In genomic region chr2:55922488-55922887, GRCh38 we compare ENCODE assay signal across 9 cellular contexts. TPM values are rescaled to one million over a fixed set of nuclear protein-coding genes. Genes with fewer than 3 reads are reported as not detected.
DNase-seq lines count a peak whose midpoint lies in the region; ATAC-seq and TF ChIP-seq lines count a peak whose summit lies in the region.
"Had no signal": no experiment of that assay in that cellular context is flagged by ENCODE, and none has a peak within 500 bp of the region (broad histone marks: within the 10 kb centered on the region; RNA-seq: fewer than 3 reads in every experiment).

No MANE protein-coding gene starts in this region.

- intact Hi-C loops in Calu3 (cut with micrococcal nuclease; ENCODE audit: unreplicated experiment) = no loop called here
- intact Hi-C loops in left cardiac atrium (cut with DNase I) = no loop called here
- intact Hi-C loops in natural killer cell (cut with micrococcal nuclease) = no loop called here

- peak overlapping the region; percentile 100 for H3K4me2 ChIP-seq in trophoblast cell (ENCODE audit: low read length)

- no peak overlapping the region for H3K4ac ChIP-seq in trophoblast cell (ENCODE audit: low read depth, low read length)

- peaks cover 9% of the 10 kb centered on the region for H3K4me1 Mint-ChIP-seq in Calu3 (ENCODE audit: low read depth, unreplicated experiment)
- peaks cover 32% of the 10 kb centered on the region for H3K4me1 Mint-ChIP-seq in WTC11
- H3K4me1 Mint-ChIP-seq in natural killer cell = no peaks in the 10 kb centered on the region

- H3K14ac ChIP-seq in trophoblast cell (ENCODE audit: low read length) = no peak overlapping the region

- H3K36me3 Mint-ChIP-seq in Calu3 (ENCODE audit: insufficient read depth, unreplicated experiment) = peaks cover 17% of the 10 kb centered on the region
- peaks cover 2% of the 10 kb centered on the region; the same call in 1 of the 2 replicates for H3K36me3 Mint-ChIP-seq in WTC11
- H3K36me3 Mint-ChIP-seq in natural killer cell = no peaks in the 10 kb centered on the region

- peaks cover 2 to 6% of the 10 kb centered on the region in 2 experiments for H3K4me1 ChIP-seq in trophoblast cell (ENCODE audit: control insufficient read depth in 1 of 2, insufficient read depth in 2 of 2, low read length in 2 of 2)

- H3K36me3 ChIP-seq in trophoblast cell (ENCODE audit: control insufficient read depth in 1 of 2, insufficient read depth in 2 of 2, low read length in 2 of 2) = no peaks in the 10 kb centered on the region

- H2BK12ac ChIP-seq in trophoblast cell (ENCODE audit: low read length) = no peak overlapping the region

- no peak overlapping the region for H3K4me3 ChIP-seq in trophoblast cell (ENCODE audit: low read depth, low read length)

- H2AK5ac ChIP-seq in trophoblast cell (ENCODE audit: low read length) = no peak overlapping the region

- no peak overlapping the region for H4K8ac ChIP-seq in trophoblast cell (ENCODE audit: low read depth, low read length)

- no peak overlapping the region for H3K9ac ChIP-seq in trophoblast cell (ENCODE audit: low read length)

- BruUV-seq in Calu3 (replicated peaks; lab: Mats Ljungman, UMichigan) = no TSS peak

- peak; percentile 35 for ATAC-seq in WTC11
- peak; percentile 11 to 27 for ATAC-seq in left cardiac atrium
- no peak for ATAC-seq in natural killer cell

- POLR2A ChIA-PET in WTC11 (lab: Charles Lee) = no interaction called here

- H3K79me1 ChIP-seq in trophoblast cell (ENCODE audit: low read length) = no peaks in the 10 kb centered on the region

- H3K27ac Mint-ChIP-seq in Calu3 (ENCODE audit: unreplicated experiment) (no peak overlapping the region), WTC11 (peak overlapping the region; percentile 46), natural killer cell (no peak overlapping the region)

- H4K12ac ChIP-seq in trophoblast cell (ENCODE audit: low read depth, low read length) = no peak overlapping the region

- peaks cover 5% of the 10 kb centered on the region for H3K27me3 ChIP-seq in trophoblast cell (ENCODE audit: insufficient read depth, low read length)

- in situ Hi-C loops in GM13977 (cut with MboI; ENCODE audit: low pct_unique_long_range_greater_than_20kb, low sequenced_read_pairs, unreplicated experiment) = no loop called here

- DNase-seq in Calu3 (no peak), WTC11 (ENCODE audit: low spot score) (peak; percentile 22), left cardiac atrium (no peak), trophoblast cell (peak in 1 of 2 donors; percentile 22), DMS53 (lab: John Stamatoyannopoulos, UW) (no peak), GM13977 (ENCODE audit: low spot score) (no peak), natural killer cell (no peak), NCI-H1417 (lab: John Stamatoyannopoulos, UW) (no peak)
- DNase-seq: PC-9 had no signal

- H3K9me3 ChIP-seq in trophoblast cell (ENCODE audit: insufficient read depth, low read depth, low read length) = no peaks in the 10 kb centered on the region

- H2AFZ ChIP-seq in trophoblast cell (ENCODE audit: insufficient read depth, low read length, poor library complexity) = peak overlapping the region; percentile 5

- no peak overlapping the region for H3K23ac ChIP-seq in trophoblast cell (ENCODE audit: low read length)

- H3K27me3 Mint-ChIP-seq in Calu3 (ENCODE audit: unreplicated experiment) = peaks cover 13% of the 10 kb centered on the region
- peaks cover 39% of the 10 kb centered on the region for H3K27me3 Mint-ChIP-seq in WTC11 (ENCODE audit: low read depth)
- peaks cover 20 to 28% of the 10 kb centered on the region in 2 donors for H3K27me3 Mint-ChIP-seq in natural killer cell (ENCODE audit: low read depth in 2 of 2)

- no peak overlapping the region for H2BK5ac ChIP-seq in trophoblast cell (ENCODE audit: low read depth, low read length, poor library complexity)

- WGBS in trophoblast cell (ENCODE audit: extremely low coverage, insufficient coverage, insufficient read length) = no CpG with 5 or more reads among the region's 13 CpGs

- H4K91ac ChIP-seq in trophoblast cell (ENCODE audit: low read depth, low read length) = no peak overlapping the region

- no peak overlapping the region for H3K27ac ChIP-seq in trophoblast cell (ENCODE audit: low read depth, low read length)
- H3K27ac ChIP-seq: PC-9 had no signal

- CTCF ChIA-PET in Calu3 (lab: Charles Lee) (interaction anchor here (1.4 kb wide), 1 partner anchor 39 kb away, joined by 4 read pairs; no protein-coding TSS in a partner anchor), WTC11 (lab: Charles Lee) (interaction anchor here (1.9 kb wide), 1 partner anchor 151 kb away, joined by 5 read pairs; no protein-coding TSS in a partner anchor)

- TF ChIP-seq CTCF in Calu3 (IDR thresholded peaks at IDR 0.05; ENCODE audit: unreplicated experiment) (no peak), WTC11 (IDR thresholded peaks at IDR 0.05) (no peak), GM13977 (IDR thresholded peaks at IDR 0.05; ENCODE audit: extremely low read depth, insufficient read depth, missing control alignments) (no peak), natural killer cell (IDR thresholded peaks at IDR 0.05) (no peak)

- H3K4me3 Mint-ChIP-seq in Calu3 (ENCODE audit: low read depth, unreplicated experiment) = peak overlapping the region; percentile 82
- H3K4me3 Mint-ChIP-seq in WTC11 = peak overlapping the region; percentile 90
- no peak overlapping the region for H3K4me3 Mint-ChIP-seq in natural killer cell

- no peak overlapping the region for H2BK120ac ChIP-seq in trophoblast cell (ENCODE audit: insufficient read depth, low read length, poor library complexity)

- no peak overlapping the region for H3K18ac ChIP-seq in trophoblast cell (ENCODE audit: low read length)

- H3K9me3 Mint-ChIP-seq in Calu3 (ENCODE audit: low read depth, unreplicated experiment) = no peaks in the 10 kb centered on the region
- H3K9me3 Mint-ChIP-seq in WTC11 = no peaks in the 10 kb centered on the region
- H3K9me3 Mint-ChIP-seq in natural killer cell = peaks cover 0 to 2% of the 10 kb centered on the region in 2 donors

- no peaks in the 10 kb centered on the region for H3K79me2 ChIP-seq in trophoblast cell (ENCODE audit: control insufficient read depth, insufficient read depth, low read length, poor library complexity)

TF ChIP-seq in WTC11, 78 proteins besides CTCF, POLR2A, EP300 and RAD21:
- TF ChIP-seq TEAD1 (CRISPR knock-in tag; IDR thresholded peaks at IDR 0.05) (peak; percentile 53; the same call in 1 of the 2 replicates), NFE2L1 (CRISPR knock-in tag; IDR thresholded peaks at IDR 0.05) (0 out of 2 replicates have a peak, but pooled peaks have one; percentile 45), NFYB (CRISPR knock-in tag; conservative IDR thresholded peaks at IDR 0.05; ENCODE audit: low read depth) (no peak), ZNF396 (CRISPR knock-in tag; IDR thresholded peaks at IDR 0.05; ENCODE audit: borderline replicate concordance) (no peak), FOXK1 (CRISPR knock-in tag; IDR thresholded peaks at IDR 0.05) (0 out of 2 replicates have a peak, but pooled peaks have one; percentile 45), TP53 (CRISPR knock-in tag; IDR thresholded peaks at IDR 0.05) (no peak)

RNA-seq across cellular contexts. Expression of gene EFEMP1, which starts 1.1 kb away (rescaled TPM):
- total RNA-seq in Calu3 (2022) (14.7 and 51.5 TPM in 2 replicates), WTC11 (2021) (24.0 to 25.7 TPM (median 25.6 TPM) in 3 replicates), left cardiac atrium (100 to 1,000 TPM; 171 to 261 TPM), natural killer cell (not detected)
- polyA plus RNA-seq in trophoblast cell (2013) = 6.6 and 7.5 TPM in 2 replicates

Comparison
In these comparisons a context has a peak if more than half of its experiments do, and no peak if none do; other contexts are left out.
1. ATAC-seq: peak in WTC11 (single experiment) and left cardiac atrium (2 of 2); none in natural killer cell (0 of 3).
2. RNA of gene EFEMP1, which starts 1.1 kb away (total RNA-seq): 171 to 261 TPM in left cardiac atrium, 14.7 to 51.5 TPM in Calu3 and 24.0 to 25.7 TPM in WTC11; not detected in natural killer cell; every median in the first group is over 10 times any median in the second.